In the genomic region with DNA sequence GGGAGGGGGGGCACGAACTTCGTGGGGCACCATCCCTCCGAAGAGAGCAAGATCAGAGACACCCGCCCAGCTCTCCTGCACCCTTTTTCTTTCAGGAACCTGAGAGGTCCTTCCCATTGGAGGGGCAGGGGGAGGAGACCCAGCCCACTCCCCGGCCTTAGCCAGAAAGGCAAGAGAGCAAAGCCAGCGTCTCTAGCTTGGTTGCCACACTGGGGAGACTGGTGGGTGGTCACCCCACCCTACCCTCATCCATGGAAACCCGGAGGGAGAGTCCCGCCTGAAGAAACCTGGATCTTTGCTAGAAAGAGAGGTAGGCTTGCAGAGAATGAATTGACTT, we compare ENCODE assay signal across 8 cellular contexts. TPM values are rescaled to one million over a fixed set of nuclear protein-coding genes. Genes with fewer than 3 reads are reported as not detected.
DNase-seq lines count a peak whose midpoint lies in the region; ATAC-seq lines count a peak whose summit lies in the region.

No MANE protein-coding gene starts in this region.

- H3K9me3 Mint-ChIP-seq in activated CD8-positive, alpha-beta memory T cell treated with anti-CD3 and anti-CD28 coated beads, Interleukin-2, amount 10 ng/mL, durations not matched to agents 7 days and 5 days (ENCODE audit: low read depth), result no peaks in the 10 kb centered on the region
- H3K9me3 Mint-ChIP-seq in activated naive CD8-positive, alpha-beta T cell treated with anti-CD3 and anti-CD28 coated beads, Interleukin-2, amount 10 ng/mL, durations not matched to agents 7 days and 5 days, result no peaks in the 10 kb centered on the region

- no peak for ATAC-seq in activated CD8-positive, alpha-beta memory T cell treated with anti-CD3 and anti-CD28 coated beads, Interleukin-2, amount 10 ng/mL, durations not matched to agents 7 days and 5 days
- no peak for ATAC-seq in activated naive CD8-positive, alpha-beta T cell treated with anti-CD3 and anti-CD28 coated beads, Interleukin-2, amount 10 ng/mL, durations not matched to agents 7 days and 5 days (ENCODE audit: low read depth)
- no peak for ATAC-seq in GM21447 (IDR thresholded peaks at IDR 0.05; ENCODE audit: unreplicated experiment)
- no peak for ATAC-seq in HG03457 (IDR thresholded peaks at IDR 0.05; ENCODE audit: unreplicated experiment)

- H3K9me3 ChIP-seq in iPS-20b (ENCODE audit: insufficient read depth, low read depth, low read length) (no peaks in the 10 kb centered on the region), stomach smooth muscle (ENCODE audit: control insufficient read depth in 2 of 2, low read length in 2 of 2) (no peaks in the 10 kb centered on the region)

- H3K4me1 ChIP-seq in iPS-20b (ENCODE audit: insufficient read depth, low read length), result peaks cover 19% of the 10 kb centered on the region
- H3K4me1 ChIP-seq in stomach smooth muscle (ENCODE audit: control insufficient read depth, insufficient read depth, low read length), result peaks cover 48% of the 10 kb centered on the region

- peaks cover 64% of the 10 kb centered on the region for H3K4me1 Mint-ChIP-seq in activated CD8-positive, alpha-beta memory T cell treated with anti-CD3 and anti-CD28 coated beads, Interleukin-2, amount 10 ng/mL, durations not matched to agents 7 days and 5 days
- H3K4me1 Mint-ChIP-seq in activated naive CD8-positive, alpha-beta T cell treated with anti-CD3 and anti-CD28 coated beads, Interleukin-2, amount 10 ng/mL, durations not matched to agents 7 days and 5 days, result peaks cover 45% of the 10 kb centered on the region

- H3K36me3 Mint-ChIP-seq in activated CD8-positive, alpha-beta memory T cell treated with anti-CD3 and anti-CD28 coated beads, Interleukin-2, amount 10 ng/mL, durations not matched to agents 7 days and 5 days, result peaks cover 35% of the 10 kb centered on the region
- peaks cover 18% of the 10 kb centered on the region for H3K36me3 Mint-ChIP-seq in activated naive CD8-positive, alpha-beta T cell treated with anti-CD3 and anti-CD28 coated beads, Interleukin-2, amount 10 ng/mL, durations not matched to agents 7 days and 5 days

- no peaks in the 10 kb centered on the region for H3K36me3 ChIP-seq in iPS-20b (ENCODE audit: insufficient read depth, low read depth, low read length)
- peaks cover under 1 to 3% of the 10 kb centered on the region in 2 donors for H3K36me3 ChIP-seq in stomach smooth muscle (ENCODE audit: control insufficient read depth in 2 of 2, insufficient read depth in 2 of 2, low read length in 2 of 2)

- H3K9ac ChIP-seq in iPS-20b (ENCODE audit: low read depth, low read length), result peak overlapping the region; percentile 52; the same call in 1 of the 2 replicates
- H3K9ac ChIP-seq in stomach smooth muscle (ENCODE audit: low read length in 2 of 2), result peak overlapping the region; percentile 94 to 95

- peaks cover 38% of the 10 kb centered on the region for H3K27me3 ChIP-seq in iPS-20b (ENCODE audit: insufficient read depth, low read length)
- no peaks in the 10 kb centered on the region for H3K27me3 ChIP-seq in stomach smooth muscle (ENCODE audit: control insufficient read depth in 1 of 2, insufficient read depth in 2 of 2, low read length in 2 of 2)

- H3K4me3 Mint-ChIP-seq in activated CD8-positive, alpha-beta memory T cell treated with anti-CD3 and anti-CD28 coated beads, Interleukin-2, amount 10 ng/mL, durations not matched to agents 7 days and 5 days, result peak overlapping the region; percentile 97
- peak overlapping the region; percentile 93 for H3K4me3 Mint-ChIP-seq in activated naive CD8-positive, alpha-beta T cell treated with anti-CD3 and anti-CD28 coated beads, Interleukin-2, amount 10 ng/mL, durations not matched to agents 7 days and 5 days

- H3K27ac ChIP-seq in iPS-20b (ENCODE audit: low read length) (no peak overlapping the region), stomach smooth muscle (ENCODE audit: low read length) (peak overlapping the region; percentile 91)

- no peaks in the 10 kb centered on the region for H3K27me3 Mint-ChIP-seq in activated CD8-positive, alpha-beta memory T cell treated with anti-CD3 and anti-CD28 coated beads, Interleukin-2, amount 10 ng/mL, durations not matched to agents 7 days and 5 days
- H3K27me3 Mint-ChIP-seq in activated naive CD8-positive, alpha-beta T cell treated with anti-CD3 and anti-CD28 coated beads, Interleukin-2, amount 10 ng/mL, durations not matched to agents 7 days and 5 days, result no peaks in the 10 kb centered on the region

- CTCF ChIA-PET in activated CD8-positive, alpha-beta memory T cell treated with anti-CD3 and anti-CD28 coated beads, Interleukin-2, amount 10 ng/mL, durations not matched to agents 7 days and 5 days (lab: Charles Lee), result interaction anchor here (0.7 to 6.0 kb wide), 21 partner anchors 13 to 340 kb away, joined by 3 to 89 read pairs (median 9); a partner anchor contains a TSS

- POLR2A ChIA-PET in activated naive CD8-positive, alpha-beta T cell treated with anti-CD3 and anti-CD28 coated beads, Interleukin-2, amount 10 ng/mL, durations not matched to agents 7 days and 5 days (lab: Charles Lee), result interaction anchor here (0.8 to 3.0 kb wide), 12 partner anchors 12 to 300 kb away, joined by 3 to 28 read pairs (median 7); no protein-coding TSS in a partner anchor

- no peak for DNase-seq in activated CD8-positive, alpha-beta memory T cell treated with anti-CD3 and anti-CD28 coated beads, Interleukin-2, amount 10 ng/mL, durations not matched to agents 7 days and 5 days
- no peak for DNase-seq in activated CD8-positive, alpha-beta memory T cell treated with anti-CD3 and anti-CD28 coated beads, Interleukin-2, amount 50 U/mL, for 4 hours
- DNase-seq in activated naive CD8-positive, alpha-beta T cell treated with anti-CD3 and anti-CD28 coated beads, Interleukin-2, amount 10 ng/mL, durations not matched to agents 7 days and 5 days, result no peak
- DNase-seq in activated gamma-delta T cell (lab: John Stamatoyannopoulos, UW), result no peak

- H3K4me3 ChIP-seq in iPS-20b (ENCODE audit: low read length) (peak overlapping the region; percentile 79), stomach smooth muscle (ENCODE audit: low read length in 2 of 2) (peak overlapping the region; percentile 94 to 100)

- peak overlapping the region; percentile 87 for H3K27ac Mint-ChIP-seq in activated CD8-positive, alpha-beta memory T cell treated with anti-CD3 and anti-CD28 coated beads, Interleukin-2, amount 10 ng/mL, durations not matched to agents 7 days and 5 days
- H3K27ac Mint-ChIP-seq in activated naive CD8-positive, alpha-beta T cell treated with anti-CD3 and anti-CD28 coated beads, Interleukin-2, amount 10 ng/mL, durations not matched to agents 7 days and 5 days, result peak overlapping the region; percentile 86

RNA-seq across cellular contexts. Expression of a gene that starts 0.2 kb away (rescaled TPM):
- total RNA-seq in activated CD8-positive, alpha-beta memory T cell treated with anti-CD3 and anti-CD28 coated beads, Interleukin-2, amount 10 ng/mL, durations not matched to agents 7 days and 5 days, result 100 to 1,000 TPM in 1 of 2 experiments, 10 to 100 TPM in 1; 96.1 to 130 TPM
- total RNA-seq in activated naive CD8-positive, alpha-beta T cell treated with anti-CD3 and anti-CD28 coated beads, Interleukin-2, amount 10 ng/mL, durations not matched to agents 7 days and 5 days, result 10 to 100 TPM; 64.5 to 67.2 TPM
